1 cellular context compared by ENCODE assay signal in the genomic region with DNA sequence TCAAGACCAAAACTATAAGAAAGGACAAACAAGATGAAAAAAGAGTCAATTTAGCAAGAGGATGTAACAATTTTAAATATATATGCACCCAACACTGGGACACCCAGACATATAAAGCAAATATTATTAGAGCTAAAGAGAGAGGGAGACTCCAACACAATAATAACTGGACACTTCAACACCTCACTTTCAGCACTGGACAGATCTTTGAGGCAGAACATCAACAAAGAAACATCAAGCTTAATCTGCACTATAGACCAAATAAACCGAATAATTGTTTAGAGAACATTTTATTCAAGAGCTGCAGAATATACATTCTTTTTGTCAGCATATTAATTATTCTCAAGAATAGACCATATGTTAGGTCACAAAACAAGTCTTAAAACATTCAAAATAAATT.
TF ChIP-seq lines count a peak whose summit lies in the region.

No MANE protein-coding gene starts in this region.

TF ChIP-seq in SK-N-SH treated with all-trans-retinoic acid at 6 μM for 48 hours, 23 proteins besides CTCF, POLR2A, EP300 and RAD21 (continued from another document):
- TF ChIP-seq, protein P1, sequence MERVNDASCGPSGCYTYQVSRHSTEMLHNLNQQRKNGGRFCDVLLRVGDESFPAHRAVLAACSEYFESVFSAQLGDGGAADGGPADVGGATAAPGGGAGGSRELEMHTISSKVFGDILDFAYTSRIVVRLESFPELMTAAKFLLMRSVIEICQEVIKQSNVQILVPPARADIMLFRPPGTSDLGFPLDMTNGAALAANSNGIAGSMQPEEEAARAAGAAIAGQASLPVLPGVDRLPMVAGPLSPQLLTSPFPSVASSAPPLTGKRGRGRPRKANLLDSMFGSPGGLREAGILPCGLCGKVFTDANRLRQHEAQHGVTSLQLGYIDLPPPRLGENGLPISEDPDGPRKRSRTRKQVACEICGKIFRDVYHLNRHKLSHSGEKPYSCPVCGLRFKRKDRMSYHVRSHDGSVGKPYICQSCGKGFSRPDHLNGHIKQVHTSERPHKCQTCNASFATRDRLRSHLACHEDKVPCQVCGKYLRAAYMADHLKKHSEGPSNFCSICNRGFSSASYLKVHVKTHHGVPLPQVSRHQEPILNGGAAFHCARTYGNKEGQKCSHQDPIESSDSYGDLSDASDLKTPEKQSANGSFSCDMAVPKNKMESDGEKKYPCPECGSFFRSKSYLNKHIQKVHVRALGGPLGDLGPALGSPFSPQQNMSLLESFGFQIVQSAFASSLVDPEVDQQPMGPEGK (CRISPR knock-in tag; IDR thresholded peaks at IDR 0.05; ENCODE audit: borderline replicate concordance) = no peak
- TF ChIP-seq ZFP30 (CRISPR knock-in tag; IDR thresholded peaks at IDR 0.05) = no peak
- TF ChIP-seq ZFP3 (CRISPR knock-in tag; IDR thresholded peaks at IDR 0.05) = no peak
- TF ChIP-seq GLIS3 (CRISPR knock-in tag; IDR thresholded peaks at IDR 0.05) = no peak
